8 cellular contexts compared by ENCODE assay signal in the genomic region with DNA sequence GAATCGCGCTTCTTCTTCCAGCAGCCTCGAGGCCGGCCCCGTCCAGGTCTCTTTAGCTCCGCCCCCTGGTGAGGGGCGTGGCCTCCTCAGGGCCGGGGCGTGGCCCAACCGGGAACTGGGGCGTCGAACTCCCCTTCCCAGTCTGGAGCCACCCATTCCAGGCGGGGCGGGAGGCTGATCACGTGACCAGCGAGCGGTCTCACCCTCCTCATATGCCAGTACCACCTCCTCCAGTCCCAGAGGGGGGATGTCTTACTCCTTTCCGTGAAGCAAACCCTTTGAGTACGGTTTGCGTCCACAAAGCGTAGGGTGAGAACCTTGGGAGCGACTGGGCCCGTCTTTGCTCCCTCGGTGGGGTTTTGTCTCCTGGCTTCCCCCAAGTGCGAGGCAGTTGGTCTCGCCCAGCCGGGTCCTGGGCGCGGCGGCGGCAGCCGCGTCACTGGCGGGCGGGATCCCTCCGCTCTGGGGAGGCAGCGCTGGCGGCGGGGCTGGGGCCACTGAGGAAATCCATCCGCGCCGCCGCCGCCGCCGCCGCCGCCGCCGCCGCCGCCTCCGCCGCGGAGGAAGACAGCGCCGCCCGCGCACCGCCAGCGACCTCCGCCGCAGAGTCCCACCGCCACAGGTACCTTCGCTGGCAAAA. TPM values are rescaled to one million over a fixed set of nuclear protein-coding genes. Genes with fewer than 3 reads are reported as not detected.
A peak's percentile ranks its signal among the peaks of the same experiment; 100 is the strongest.
DNase-seq lines count a peak whose midpoint lies in the region; ATAC-seq and TF ChIP-seq lines count a peak whose summit lies in the region.

A gene (plus strand): TSS at position 439 of the 640 bp plus-strand sequence. CDS start 2,526 bp downstream, outside the sequence.

- in situ Hi-C loops in astrocyte of the cerebellum (cut with HindIII; ENCODE audit: low sequenced_read_pairs), result loop anchor here (5.0 kb wide), 1 partner anchor 56 kb away; no protein-coding TSS in a partner anchor

- ATAC-seq in GM18505 (IDR thresholded peaks at IDR 0.05; ENCODE audit: unreplicated experiment) (peak; percentile 48), HG02981 (IDR thresholded peaks at IDR 0.05; ENCODE audit: unreplicated experiment) (peak; percentile 58), GM18519 (IDR thresholded peaks at IDR 0.05; ENCODE audit: low FRiP score, unreplicated experiment) (no peak)

- peak; percentile 49 for TF ChIP-seq POLR2A in GM18505 (IDR thresholded peaks at IDR 0.05; ENCODE audit: borderline replicate concordance, extremely low read depth, insufficient read depth, insufficient read length)

- H3K4me3 ChIP-seq in astrocyte of the cerebellum (ENCODE audit: low read depth, low read length), result peak within 1 kb of the TSS; percentile 96

- no peak for TF ChIP-seq CTCF in astrocyte of the cerebellum (IDR thresholded peaks at IDR 0.05; ENCODE audit: low read depth, low read length, missing control alignments)

- DNase-seq in NCI-H2029 treated with DMSO at 0.1 percent for 48 hours (lab: John Stamatoyannopoulos, UW) (peak; percentile 86), T-helper 9 cell (peak; percentile 97), astrocyte of the cerebellum (ENCODE audit: low read depth) (peak; percentile 97), hepatic stellate cell (ENCODE audit: low spot score) (peak; percentile 98), renal cortical epithelial cell (ENCODE audit: low read depth) (peak; percentile 93)

RNA-seq across cellular contexts. Expression of the gene that starts here (rescaled TPM):
- 120 and 162 TPM in 2 replicates for total RNA-seq in renal cortical epithelial cell
